Comparison of ENCODE assay signal across 1 cellular context in the genomic region with DNA sequence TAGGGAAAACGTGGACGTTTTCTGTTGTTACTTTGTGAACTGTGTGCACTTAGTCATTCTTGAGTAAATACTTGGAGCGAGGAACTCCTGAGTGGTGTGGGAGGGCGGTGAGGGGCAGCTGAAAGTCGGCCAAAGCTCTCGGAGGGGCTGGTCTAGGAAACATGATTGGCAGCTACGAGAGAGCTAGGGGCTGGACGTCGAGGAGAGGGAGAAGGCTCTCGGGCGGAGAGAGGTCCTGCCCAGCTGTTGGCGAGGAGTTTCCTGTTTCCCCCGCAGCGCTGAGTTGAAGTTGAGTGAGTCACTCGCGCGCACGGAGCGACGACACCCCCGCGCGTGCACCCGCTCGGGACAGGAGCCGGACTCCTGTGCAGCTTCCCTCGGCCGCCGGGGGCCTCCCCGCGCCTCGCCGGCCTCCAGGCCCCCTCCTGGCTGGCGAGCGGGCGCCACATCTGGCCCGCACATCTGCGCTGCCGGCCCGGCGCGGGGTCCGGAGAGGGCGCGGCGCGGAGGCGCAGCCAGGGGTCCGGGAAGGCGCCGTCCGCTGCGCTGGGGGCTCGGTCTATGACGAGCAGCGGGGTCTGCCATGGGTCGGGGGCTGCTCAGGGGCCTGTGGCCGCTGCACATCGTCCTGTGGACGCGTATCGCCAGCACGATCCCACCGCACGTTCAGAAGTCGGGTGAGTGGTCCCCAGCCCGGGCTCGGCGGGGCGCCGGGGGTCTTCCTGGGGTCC.
A peak's percentile ranks its signal among the peaks of the same experiment; 100 is the strongest.
TF ChIP-seq lines count a peak whose summit lies in the region.

A gene (plus strand): TSS at position 301 of the 731 bp plus-strand sequence. CDS start 283 bp downstream, at position 584.

TF ChIP-seq in HepG2, 621 proteins besides CTCF, POLR2A, EP300 and RAD21 (continued from another document and continues in another):
- TF ChIP-seq, protein P1, sequence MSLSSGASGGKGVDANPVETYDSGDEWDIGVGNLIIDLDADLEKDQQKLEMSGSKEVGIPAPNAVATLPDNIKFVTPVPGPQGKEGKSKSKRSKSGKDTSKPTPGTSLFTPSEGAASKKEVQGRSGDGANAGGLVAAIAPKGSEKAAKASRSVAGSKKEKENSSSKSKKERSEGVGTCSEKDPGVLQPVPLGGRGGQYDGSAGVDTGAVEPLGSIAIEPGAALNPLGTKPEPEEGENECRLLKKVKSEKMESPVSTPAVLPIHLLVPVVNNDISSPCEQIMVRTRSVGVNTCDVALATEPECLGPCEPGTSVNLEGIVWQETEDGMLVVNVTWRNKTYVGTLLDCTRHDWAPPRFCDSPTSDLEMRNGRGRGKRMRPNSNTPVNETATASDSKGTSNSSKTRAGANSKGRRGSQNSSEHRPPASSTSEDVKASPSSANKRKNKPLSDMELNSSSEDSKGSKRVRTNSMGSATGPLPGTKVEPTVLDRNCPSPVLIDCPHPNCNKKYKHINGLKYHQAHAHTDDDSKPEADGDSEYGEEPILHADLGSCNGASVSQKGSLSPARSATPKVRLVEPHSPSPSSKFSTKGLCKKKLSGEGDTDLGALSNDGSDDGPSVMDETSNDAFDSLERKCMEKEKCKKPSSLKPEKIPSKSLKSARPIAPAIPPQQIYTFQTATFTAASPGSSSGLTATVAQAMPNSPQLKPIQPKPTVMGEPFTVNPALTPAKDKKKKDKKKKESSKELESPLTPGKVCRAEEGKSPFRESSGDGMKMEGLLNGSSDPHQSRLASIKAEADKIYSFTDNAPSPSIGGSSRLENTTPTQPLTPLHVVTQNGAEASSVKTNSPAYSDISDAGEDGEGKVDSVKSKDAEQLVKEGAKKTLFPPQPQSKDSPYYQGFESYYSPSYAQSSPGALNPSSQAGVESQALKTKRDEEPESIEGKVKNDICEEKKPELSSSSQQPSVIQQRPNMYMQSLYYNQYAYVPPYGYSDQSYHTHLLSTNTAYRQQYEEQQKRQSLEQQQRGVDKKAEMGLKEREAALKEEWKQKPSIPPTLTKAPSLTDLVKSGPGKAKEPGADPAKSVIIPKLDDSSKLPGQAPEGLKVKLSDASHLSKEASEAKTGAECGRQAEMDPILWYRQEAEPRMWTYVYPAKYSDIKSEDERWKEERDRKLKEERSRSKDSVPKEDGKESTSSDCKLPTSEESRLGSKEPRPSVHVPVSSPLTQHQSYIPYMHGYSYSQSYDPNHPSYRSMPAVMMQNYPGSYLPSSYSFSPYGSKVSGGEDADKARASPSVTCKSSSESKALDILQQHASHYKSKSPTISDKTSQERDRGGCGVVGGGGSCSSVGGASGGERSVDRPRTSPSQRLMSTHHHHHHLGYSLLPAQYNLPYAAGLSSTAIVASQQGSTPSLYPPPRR (CRISPR knock-in tag; IDR thresholded peaks at IDR 0.05; ENCODE audit: borderline replicate concordance) = peak; percentile 84
- TF ChIP-seq KDM6A (CRISPR knock-in tag; IDR thresholded peaks at IDR 0.05; ENCODE audit: low read depth) (0 out of 2 replicates have a peak, but pooled peaks have one; percentile 23), ZNF674 (CRISPR knock-in tag; IDR thresholded peaks at IDR 0.05; ENCODE audit: low read depth) (0 out of 2 replicates have a peak, but pooled peaks have one; percentile 73), SPEN (CRISPR knock-in tag; IDR thresholded peaks at IDR 0.05; ENCODE audit: low read depth) (peak; percentile 84), KAT8 (CRISPR knock-in tag; IDR thresholded peaks at IDR 0.05) (peak; percentile 55; the same call in 1 of the 2 replicates), ATF7-NPFF (CRISPR knock-in tag; IDR thresholded peaks at IDR 0.05; ENCODE audit: low read depth) (peak; percentile 66; the same call in 1 of the 2 replicates), NR2F6 (IDR thresholded peaks at IDR 0.05) (peak; percentile 12; the same call in 1 of the 2 replicates), NR2F6 (CRISPR knock-in tag; IDR thresholded peaks at IDR 0.05) (0 out of 2 replicates have a peak, but pooled peaks have one; percentile 47), U2AF1 (optimal IDR thresholded peaks at IDR 0.05; ENCODE audit: low read depth, low read length) (no peak), DNMT1 (CRISPR knock-in tag; IDR thresholded peaks at IDR 0.05) (peak; percentile 96), EZH2 (conservative IDR thresholded peaks at IDR 0.05; ENCODE audit: low read depth, low read length) (no peak), TAF1 (CRISPR knock-in tag; IDR thresholded peaks at IDR 0.05) (peak; percentile 98), ZNF256 (CRISPR knock-in tag; conservative IDR thresholded peaks at IDR 0.05) (0 out of 2 replicates have a peak, but pooled peaks have one; percentile 49), ZNF552 (CRISPR knock-in tag; IDR thresholded peaks at IDR 0.05; ENCODE audit: borderline replicate concordance) (no peak), POGZ (CRISPR knock-in tag; IDR thresholded peaks at IDR 0.05) (peak; percentile 68), ZNF773 (CRISPR knock-in tag; IDR thresholded peaks at IDR 0.05; ENCODE audit: borderline replicate concordance) (peak; percentile 4; the same call in 1 of the 2 replicates), SNAI1 (CRISPR knock-in tag; IDR thresholded peaks at IDR 0.05; ENCODE audit: borderline replicate concordance) (no peak), ZFP37 (CRISPR knock-in tag; IDR thresholded peaks at IDR 0.05; ENCODE audit: borderline replicate concordance) (peak; percentile 74; the same call in 1 of the 2 replicates), GZF1 (CRISPR knock-in tag; IDR thresholded peaks at IDR 0.05) (peak; percentile 20; the same call in 1 of the 2 replicates), DMAP1 (CRISPR knock-in tag; IDR thresholded peaks at IDR 0.05) (peak; percentile 89), ISL2 (CRISPR knock-in tag; IDR thresholded peaks at IDR 0.05) (peak; percentile 90), CC2D1A (CRISPR knock-in tag; IDR thresholded peaks at IDR 0.05) (0 out of 2 replicates have a peak, but pooled peaks have one; percentile 50), ZNF550 (CRISPR knock-in tag; IDR thresholded peaks at IDR 0.05; ENCODE audit: borderline replicate concordance) (no peak)
- TF ChIP-seq, protein P2, sequence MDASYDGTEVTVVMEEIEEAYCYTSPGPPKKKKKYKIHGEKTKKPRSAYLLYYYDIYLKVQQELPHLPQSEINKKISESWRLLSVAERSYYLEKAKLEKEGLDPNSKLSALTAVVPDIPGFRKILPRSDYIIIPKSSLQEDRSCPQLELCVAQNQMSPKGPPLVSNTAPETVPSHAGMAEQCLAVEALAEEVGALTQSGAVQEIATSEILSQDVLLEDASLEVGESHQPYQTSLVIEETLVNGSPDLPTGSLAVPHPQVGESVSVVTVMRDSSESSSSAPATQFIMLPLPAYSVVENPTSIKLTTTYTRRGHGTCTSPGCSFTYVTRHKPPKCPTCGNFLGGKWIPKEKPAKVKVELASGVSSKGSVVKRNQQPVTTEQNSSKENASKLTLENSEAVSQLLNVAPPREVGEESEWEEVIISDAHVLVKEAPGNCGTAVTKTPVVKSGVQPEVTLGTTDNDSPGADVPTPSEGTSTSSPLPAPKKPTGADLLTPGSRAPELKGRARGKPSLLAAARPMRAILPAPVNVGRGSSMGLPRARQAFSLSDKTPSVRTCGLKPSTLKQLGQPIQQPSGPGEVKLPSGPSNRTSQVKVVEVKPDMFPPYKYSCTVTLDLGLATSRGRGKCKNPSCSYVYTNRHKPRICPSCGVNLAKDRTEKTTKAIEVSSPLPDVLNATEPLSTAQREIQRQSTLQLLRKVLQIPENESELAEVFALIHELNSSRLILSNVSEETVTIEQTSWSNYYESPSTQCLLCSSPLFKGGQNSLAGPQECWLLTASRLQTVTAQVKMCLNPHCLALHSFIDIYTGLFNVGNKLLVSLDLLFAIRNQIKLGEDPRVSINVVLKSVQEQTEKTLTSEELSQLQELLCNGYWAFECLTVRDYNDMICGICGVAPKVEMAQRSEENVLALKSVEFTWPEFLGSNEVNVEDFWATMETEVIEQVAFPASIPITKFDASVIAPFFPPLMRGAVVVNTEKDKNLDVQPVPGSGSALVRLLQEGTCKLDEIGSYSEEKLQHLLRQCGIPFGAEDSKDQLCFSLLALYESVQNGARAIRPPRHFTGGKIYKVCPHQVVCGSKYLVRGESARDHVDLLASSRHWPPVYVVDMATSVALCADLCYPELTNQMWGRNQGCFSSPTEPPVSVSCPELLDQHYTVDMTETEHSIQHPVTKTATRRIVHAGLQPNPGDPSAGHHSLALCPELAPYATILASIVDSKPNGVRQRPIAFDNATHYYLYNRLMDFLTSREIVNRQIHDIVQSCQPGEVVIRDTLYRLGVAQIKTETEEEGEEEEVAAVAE (CRISPR knock-in tag; IDR thresholded peaks at IDR 0.05; ENCODE audit: borderline replicate concordance) = peak; percentile 18; the same call in 1 of the 2 replicates
- TF ChIP-seq, protein P3, sequence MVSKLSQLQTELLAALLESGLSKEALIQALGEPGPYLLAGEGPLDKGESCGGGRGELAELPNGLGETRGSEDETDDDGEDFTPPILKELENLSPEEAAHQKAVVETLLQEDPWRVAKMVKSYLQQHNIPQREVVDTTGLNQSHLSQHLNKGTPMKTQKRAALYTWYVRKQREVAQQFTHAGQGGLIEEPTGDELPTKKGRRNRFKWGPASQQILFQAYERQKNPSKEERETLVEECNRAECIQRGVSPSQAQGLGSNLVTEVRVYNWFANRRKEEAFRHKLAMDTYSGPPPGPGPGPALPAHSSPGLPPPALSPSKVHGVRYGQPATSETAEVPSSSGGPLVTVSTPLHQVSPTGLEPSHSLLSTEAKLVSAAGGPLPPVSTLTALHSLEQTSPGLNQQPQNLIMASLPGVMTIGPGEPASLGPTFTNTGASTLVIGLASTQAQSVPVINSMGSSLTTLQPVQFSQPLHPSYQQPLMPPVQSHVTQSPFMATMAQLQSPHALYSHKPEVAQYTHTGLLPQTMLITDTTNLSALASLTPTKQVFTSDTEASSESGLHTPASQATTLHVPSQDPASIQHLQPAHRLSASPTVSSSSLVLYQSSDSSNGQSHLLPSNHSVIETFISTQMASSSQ (IDR thresholded peaks at IDR 0.05; ENCODE audit: low read depth) = peak; percentile 62
- TF ChIP-seq, protein P3 (CRISPR knock-in tag; IDR thresholded peaks at IDR 0.05; ENCODE audit: borderline replicate concordance) = peak; percentile 90
- TF ChIP-seq, protein P4, sequence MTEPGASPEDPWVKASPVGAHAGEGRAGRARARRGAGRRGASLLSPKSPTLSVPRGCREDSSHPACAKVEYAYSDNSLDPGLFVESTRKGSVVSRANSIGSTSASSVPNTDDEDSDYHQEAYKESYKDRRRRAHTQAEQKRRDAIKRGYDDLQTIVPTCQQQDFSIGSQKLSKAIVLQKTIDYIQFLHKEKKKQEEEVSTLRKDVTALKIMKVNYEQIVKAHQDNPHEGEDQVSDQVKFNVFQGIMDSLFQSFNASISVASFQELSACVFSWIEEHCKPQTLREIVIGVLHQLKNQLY (CRISPR knock-in tag; IDR thresholded peaks at IDR 0.05) = 0 out of 2 replicates have a peak, but pooled peaks have one; percentile 33
- TF ChIP-seq, protein P5, sequence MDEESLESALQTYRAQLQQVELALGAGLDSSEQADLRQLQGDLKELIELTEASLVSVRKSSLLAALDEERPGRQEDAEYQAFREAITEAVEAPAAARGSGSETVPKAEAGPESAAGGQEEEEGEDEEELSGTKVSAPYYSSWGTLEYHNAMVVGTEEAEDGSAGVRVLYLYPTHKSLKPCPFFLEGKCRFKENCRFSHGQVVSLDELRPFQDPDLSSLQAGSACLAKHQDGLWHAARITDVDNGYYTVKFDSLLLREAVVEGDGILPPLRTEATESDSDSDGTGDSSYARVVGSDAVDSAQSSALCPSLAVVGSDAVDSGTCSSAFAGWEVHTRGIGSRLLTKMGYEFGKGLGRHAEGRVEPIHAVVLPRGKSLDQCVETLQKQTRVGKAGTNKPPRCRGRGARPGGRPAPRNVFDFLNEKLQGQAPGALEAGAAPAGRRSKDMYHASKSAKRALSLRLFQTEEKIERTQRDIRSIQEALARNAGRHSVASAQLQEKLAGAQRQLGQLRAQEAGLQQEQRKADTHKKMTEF (CRISPR knock-in tag; IDR thresholded peaks at IDR 0.05) = peak; percentile 77
- TF ChIP-seq, protein P6, sequence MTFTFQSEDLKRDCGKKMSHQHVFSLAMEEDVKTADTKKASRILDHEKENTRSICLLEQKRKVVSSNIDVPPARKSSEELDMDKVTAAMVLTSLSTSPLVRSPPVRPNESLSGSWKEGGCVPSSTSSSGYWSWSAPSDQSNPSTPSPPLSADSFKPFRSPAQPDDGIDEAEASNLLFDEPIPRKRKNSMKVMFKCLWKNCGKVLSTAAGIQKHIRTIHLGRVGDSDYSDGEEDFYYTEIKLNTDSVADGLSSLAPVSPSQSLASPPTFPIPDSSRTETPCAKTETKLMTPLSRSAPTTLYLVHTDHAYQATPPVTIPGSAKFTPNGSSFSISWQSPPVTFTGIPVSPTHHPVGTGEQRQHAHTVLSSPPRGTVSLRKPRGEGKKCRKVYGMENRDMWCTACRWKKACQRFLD (CRISPR knock-in tag; IDR thresholded peaks at IDR 0.05; ENCODE audit: borderline replicate concordance) = no peak
- TF ChIP-seq, protein P7, sequence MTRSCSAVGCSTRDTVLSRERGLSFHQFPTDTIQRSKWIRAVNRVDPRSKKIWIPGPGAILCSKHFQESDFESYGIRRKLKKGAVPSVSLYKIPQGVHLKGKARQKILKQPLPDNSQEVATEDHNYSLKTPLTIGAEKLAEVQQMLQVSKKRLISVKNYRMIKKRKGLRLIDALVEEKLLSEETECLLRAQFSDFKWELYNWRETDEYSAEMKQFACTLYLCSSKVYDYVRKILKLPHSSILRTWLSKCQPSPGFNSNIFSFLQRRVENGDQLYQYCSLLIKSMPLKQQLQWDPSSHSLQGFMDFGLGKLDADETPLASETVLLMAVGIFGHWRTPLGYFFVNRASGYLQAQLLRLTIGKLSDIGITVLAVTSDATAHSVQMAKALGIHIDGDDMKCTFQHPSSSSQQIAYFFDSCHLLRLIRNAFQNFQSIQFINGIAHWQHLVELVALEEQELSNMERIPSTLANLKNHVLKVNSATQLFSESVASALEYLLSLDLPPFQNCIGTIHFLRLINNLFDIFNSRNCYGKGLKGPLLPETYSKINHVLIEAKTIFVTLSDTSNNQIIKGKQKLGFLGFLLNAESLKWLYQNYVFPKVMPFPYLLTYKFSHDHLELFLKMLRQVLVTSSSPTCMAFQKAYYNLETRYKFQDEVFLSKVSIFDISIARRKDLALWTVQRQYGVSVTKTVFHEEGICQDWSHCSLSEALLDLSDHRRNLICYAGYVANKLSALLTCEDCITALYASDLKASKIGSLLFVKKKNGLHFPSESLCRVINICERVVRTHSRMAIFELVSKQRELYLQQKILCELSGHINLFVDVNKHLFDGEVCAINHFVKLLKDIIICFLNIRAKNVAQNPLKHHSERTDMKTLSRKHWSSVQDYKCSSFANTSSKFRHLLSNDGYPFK (CRISPR knock-in tag; IDR thresholded peaks at IDR 0.05; ENCODE audit: borderline replicate concordance) = no peak
